In the genomic region with DNA sequence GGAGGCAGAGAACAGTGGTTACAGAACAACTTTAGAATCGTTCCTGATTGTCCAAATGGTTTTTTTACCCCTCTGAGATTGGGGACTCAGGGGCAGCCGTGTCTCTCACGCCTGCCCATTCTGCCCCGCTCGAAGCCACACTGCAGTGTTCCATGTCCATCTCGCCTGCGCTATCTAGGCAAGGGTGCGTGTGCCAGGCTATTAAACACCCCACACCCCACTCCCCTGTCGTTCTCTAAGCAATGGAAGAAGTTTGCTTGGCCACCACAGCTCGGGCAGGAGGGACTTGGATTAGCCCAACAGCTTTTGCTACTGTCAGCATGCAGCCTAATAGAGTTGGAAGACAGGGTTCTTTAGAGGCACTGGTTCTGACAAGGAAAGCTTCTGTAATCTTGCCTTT, we compare ENCODE assay signal across 2 cellular contexts.
TF ChIP-seq lines count a peak whose summit lies in the region.

No MANE protein-coding gene starts in this region.

TF ChIP-seq in SK-N-SH, 30 proteins besides CTCF, POLR2A, EP300 and RAD21 (continued from another document):
- TF ChIP-seq, protein P1, sequence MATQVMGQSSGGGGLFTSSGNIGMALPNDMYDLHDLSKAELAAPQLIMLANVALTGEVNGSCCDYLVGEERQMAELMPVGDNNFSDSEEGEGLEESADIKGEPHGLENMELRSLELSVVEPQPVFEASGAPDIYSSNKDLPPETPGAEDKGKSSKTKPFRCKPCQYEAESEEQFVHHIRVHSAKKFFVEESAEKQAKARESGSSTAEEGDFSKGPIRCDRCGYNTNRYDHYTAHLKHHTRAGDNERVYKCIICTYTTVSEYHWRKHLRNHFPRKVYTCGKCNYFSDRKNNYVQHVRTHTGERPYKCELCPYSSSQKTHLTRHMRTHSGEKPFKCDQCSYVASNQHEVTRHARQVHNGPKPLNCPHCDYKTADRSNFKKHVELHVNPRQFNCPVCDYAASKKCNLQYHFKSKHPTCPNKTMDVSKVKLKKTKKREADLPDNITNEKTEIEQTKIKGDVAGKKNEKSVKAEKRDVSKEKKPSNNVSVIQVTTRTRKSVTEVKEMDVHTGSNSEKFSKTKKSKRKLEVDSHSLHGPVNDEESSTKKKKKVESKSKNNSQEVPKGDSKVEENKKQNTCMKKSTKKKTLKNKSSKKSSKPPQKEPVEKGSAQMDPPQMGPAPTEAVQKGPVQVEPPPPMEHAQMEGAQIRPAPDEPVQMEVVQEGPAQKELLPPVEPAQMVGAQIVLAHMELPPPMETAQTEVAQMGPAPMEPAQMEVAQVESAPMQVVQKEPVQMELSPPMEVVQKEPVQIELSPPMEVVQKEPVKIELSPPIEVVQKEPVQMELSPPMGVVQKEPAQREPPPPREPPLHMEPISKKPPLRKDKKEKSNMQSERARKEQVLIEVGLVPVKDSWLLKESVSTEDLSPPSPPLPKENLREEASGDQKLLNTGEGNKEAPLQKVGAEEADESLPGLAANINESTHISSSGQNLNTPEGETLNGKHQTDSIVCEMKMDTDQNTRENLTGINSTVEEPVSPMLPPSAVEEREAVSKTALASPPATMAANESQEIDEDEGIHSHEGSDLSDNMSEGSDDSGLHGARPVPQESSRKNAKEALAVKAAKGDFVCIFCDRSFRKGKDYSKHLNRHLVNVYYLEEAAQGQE (IDR thresholded peaks at IDR 0.05; ENCODE audit: low read depth, low read length): no peak
- TF ChIP-seq RXRA (IDR thresholded peaks at IDR 0.05; ENCODE audit: borderline replicate concordance, low read depth): no peak
- no peak for TF ChIP-seq TAF1 (IDR thresholded peaks at IDR 0.05; ENCODE audit: borderline replicate concordance, low read depth, low read length)
- no peak for TF ChIP-seq JUND (IDR thresholded peaks at IDR 0.05)

TF ChIP-seq in SK-N-SH treated with all-trans-retinoic acid at 6 μM for 48 hours, 23 proteins besides CTCF, POLR2A, EP300 and RAD21 (continued from another document):
- TF ChIP-seq, protein P2, sequence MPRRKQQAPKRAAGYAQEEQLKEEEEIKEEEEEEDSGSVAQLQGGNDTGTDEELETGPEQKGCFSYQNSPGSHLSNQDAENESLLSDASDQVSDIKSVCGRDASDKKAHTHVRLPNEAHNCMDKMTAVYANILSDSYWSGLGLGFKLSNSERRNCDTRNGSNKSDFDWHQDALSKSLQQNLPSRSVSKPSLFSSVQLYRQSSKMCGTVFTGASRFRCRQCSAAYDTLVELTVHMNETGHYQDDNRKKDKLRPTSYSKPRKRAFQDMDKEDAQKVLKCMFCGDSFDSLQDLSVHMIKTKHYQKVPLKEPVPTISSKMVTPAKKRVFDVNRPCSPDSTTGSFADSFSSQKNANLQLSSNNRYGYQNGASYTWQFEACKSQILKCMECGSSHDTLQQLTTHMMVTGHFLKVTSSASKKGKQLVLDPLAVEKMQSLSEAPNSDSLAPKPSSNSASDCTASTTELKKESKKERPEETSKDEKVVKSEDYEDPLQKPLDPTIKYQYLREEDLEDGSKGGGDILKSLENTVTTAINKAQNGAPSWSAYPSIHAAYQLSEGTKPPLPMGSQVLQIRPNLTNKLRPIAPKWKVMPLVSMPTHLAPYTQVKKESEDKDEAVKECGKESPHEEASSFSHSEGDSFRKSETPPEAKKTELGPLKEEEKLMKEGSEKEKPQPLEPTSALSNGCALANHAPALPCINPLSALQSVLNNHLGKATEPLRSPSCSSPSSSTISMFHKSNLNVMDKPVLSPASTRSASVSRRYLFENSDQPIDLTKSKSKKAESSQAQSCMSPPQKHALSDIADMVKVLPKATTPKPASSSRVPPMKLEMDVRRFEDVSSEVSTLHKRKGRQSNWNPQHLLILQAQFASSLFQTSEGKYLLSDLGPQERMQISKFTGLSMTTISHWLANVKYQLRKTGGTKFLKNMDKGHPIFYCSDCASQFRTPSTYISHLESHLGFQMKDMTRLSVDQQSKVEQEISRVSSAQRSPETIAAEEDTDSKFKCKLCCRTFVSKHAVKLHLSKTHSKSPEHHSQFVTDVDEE (CRISPR knock-in tag; IDR thresholded peaks at IDR 0.05): no peak
- TF ChIP-seq, protein P3, sequence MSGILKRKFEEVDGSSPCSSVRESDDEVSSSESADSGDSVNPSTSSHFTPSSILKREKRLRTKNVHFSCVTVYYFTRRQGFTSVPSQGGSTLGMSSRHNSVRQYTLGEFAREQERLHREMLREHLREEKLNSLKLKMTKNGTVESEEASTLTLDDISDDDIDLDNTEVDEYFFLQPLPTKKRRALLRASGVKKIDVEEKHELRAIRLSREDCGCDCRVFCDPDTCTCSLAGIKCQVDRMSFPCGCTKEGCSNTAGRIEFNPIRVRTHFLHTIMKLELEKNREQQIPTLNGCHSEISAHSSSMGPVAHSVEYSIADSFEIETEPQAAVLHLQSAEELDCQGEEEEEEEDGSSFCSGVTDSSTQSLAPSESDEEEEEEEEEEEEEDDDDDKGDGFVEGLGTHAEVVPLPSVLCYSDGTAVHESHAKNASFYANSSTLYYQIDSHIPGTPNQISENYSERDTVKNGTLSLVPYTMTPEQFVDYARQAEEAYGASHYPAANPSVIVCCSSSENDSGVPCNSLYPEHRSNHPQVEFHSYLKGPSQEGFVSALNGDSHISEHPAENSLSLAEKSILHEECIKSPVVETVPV (CRISPR knock-in tag; IDR thresholded peaks at IDR 0.05): no peak
- TF ChIP-seq SNAI2 (CRISPR knock-in tag; IDR thresholded peaks at IDR 0.05) (no peak), ZFP3 (CRISPR knock-in tag; IDR thresholded peaks at IDR 0.05) (no peak), ZNF70 (CRISPR knock-in tag; IDR thresholded peaks at IDR 0.05) (no peak), ZFP30 (CRISPR knock-in tag; IDR thresholded peaks at IDR 0.05) (no peak), RARB (CRISPR knock-in tag; IDR thresholded peaks at IDR 0.05) (no peak), ESRRG (CRISPR knock-in tag; IDR thresholded peaks at IDR 0.05) (no peak), OSR1 (CRISPR knock-in tag; IDR thresholded peaks at IDR 0.05) (no peak), TCF4 (CRISPR knock-in tag; IDR thresholded peaks at IDR 0.05; ENCODE audit: borderline replicate concordance) (no peak), ISL1 (CRISPR knock-in tag; IDR thresholded peaks at IDR 0.05) (no peak)
